In the genomic region with DNA sequence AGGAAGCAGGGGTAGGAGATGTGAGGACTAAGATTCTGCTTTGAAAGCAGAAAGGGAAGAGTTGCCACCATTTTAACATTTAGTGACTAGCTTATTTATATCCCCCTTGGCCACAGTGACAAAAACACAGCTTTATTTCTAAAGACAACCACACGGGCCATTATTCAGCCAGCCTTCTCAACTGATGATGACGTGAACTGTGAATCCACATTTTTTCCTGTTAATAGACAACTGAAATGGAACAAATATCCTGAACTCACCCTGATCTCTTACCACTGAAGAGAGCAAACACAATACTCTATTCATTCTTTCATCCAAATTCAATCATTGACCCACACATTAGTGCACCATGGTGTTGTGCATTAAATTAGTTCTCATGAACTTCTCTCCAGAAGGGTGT, we compare ENCODE assay signal across 17 cellular contexts.
"Had no signal": no experiment of that assay in that cellular context is flagged by ENCODE, and none has a peak within 500 bp of the region (broad histone marks: within the 10 kb centered on the region; RNA-seq: fewer than 3 reads in every experiment).

No MANE protein-coding gene starts in this region.

- H3K4me1 Mint-ChIP-seq: stimulated activated memory B cell treated with anti-CD40 and anti-IgM and Interleukin-4, amounts not matched to agents 10 μg/mL and 1 μg/mL and 100 μg/mL, for 72 hours had no signal

- H3K27me3 Mint-ChIP-seq: activated CD8-positive, alpha-beta T cell treated with anti-CD3 and anti-CD28 coated beads for 36 hours; stimulated activated memory B cell treated with anti-CD40 and anti-IgM and Interleukin-4, amounts not matched to agents 10 μg/mL and 1 μg/mL and 100 μg/mL, for 72 hours had no signal

- ATAC-seq: activated CD8-positive, alpha-beta T cell treated with anti-CD3 and anti-CD28 coated beads for 36 hours; left lung; sciatic nerve; stimulated activated memory B cell treated with anti-CD40 and anti-IgM and Interleukin-4, amounts not matched to agents 10 μg/mL and 1 μg/mL and 100 μg/mL, for 72 hours had no signal

- H3K27ac ChIP-seq: brain microvascular endothelial cell, left lung, prostate gland, spleen, tibial artery had no signal

- H3K4me3 Mint-ChIP-seq: activated CD8-positive, alpha-beta T cell treated with anti-CD3 and anti-CD28 coated beads for 36 hours; activated T-helper 1 cell treated with anti-CD3 and anti-CD28 coated beads, Interleukin-12 subunit alpha, Interleukin-12 subunit beta, Interleukin-2, Interleukin-4 antibody, amounts not matched to agents 30 ng/mL and 10 ng/mL and 1 ng/mL, durations not matched to agents 14 hours and 24 hours and 36 hours; endodermal cell; stimulated activated memory B cell treated with anti-CD40 and anti-IgM and Interleukin-4, amounts not matched to agents 10 μg/mL and 1 μg/mL and 100 μg/mL, for 72 hours; T-helper 2 cell treated with Interferon-gamma antibody and Interleukin-4, amounts not matched to agents 5 μg/mL and 100 μg/mL, for 36 hours had no signal

- DNase-seq: activated CD4-positive, alpha-beta T cell treated with anti-CD3 and anti-CD28 coated beads for 1 hour; activated CD8-positive, alpha-beta memory T cell treated with anti-CD3 and anti-CD28 coated beads, Interleukin-2, amount 50 U/mL, for 4 hours; activated CD8-positive, alpha-beta T cell treated with anti-CD3 and anti-CD28 coated beads for 36 hours; activated naive CD4-positive, alpha-beta T cell treated with Interleukin-2 at 50 U/mL for 16 hours; brain microvascular endothelial cell; cerebellar nuclear complex; endodermal cell; left lung; spleen; stimulated activated CD4-positive, alpha-beta T cell treated with anti-CD3 and anti-CD28 coated beads, Interleukin-1b, Interleukin-23, amount 100 ng/mL, for 48 hours; SW 1271; tibial artery had no signal

- H3K36me3 ChIP-seq: brain microvascular endothelial cell, left lung, prostate gland, spleen, tibial artery had no signal

- H3K9me3 Mint-ChIP-seq: activated CD8-positive, alpha-beta T cell treated with anti-CD3 and anti-CD28 coated beads for 36 hours; activated T-helper 1 cell treated with anti-CD3 and anti-CD28 coated beads, Interleukin-12 subunit alpha, Interleukin-12 subunit beta, Interleukin-2, Interleukin-4 antibody, amounts not matched to agents 30 ng/mL and 10 ng/mL and 1 ng/mL, durations not matched to agents 14 hours and 24 hours and 36 hours; endodermal cell; stimulated activated memory B cell treated with anti-CD40 and anti-IgM and Interleukin-4, amounts not matched to agents 10 μg/mL and 1 μg/mL and 100 μg/mL, for 72 hours; T-helper 2 cell treated with Interferon-gamma antibody and Interleukin-4, amounts not matched to agents 5 μg/mL and 100 μg/mL, for 36 hours had no signal

- H3K36me3 Mint-ChIP-seq: stimulated activated memory B cell treated with anti-CD40 and anti-IgM and Interleukin-4, amounts not matched to agents 10 μg/mL and 1 μg/mL and 100 μg/mL, for 72 hours had no signal

- H3K4me3 ChIP-seq: left lung, prostate gland, spleen, tibial artery had no signal

- H3K4me1 ChIP-seq: left lung, prostate gland had no signal

- H3K9me3 ChIP-seq: left lung, prostate gland, spleen, tibial artery had no signal

- H3K27ac Mint-ChIP-seq: activated CD8-positive, alpha-beta T cell treated with anti-CD3 and anti-CD28 coated beads for 36 hours; activated T-helper 1 cell treated with anti-CD3 and anti-CD28 coated beads, Interleukin-12 subunit alpha, Interleukin-12 subunit beta, Interleukin-2, Interleukin-4 antibody, amounts not matched to agents 30 ng/mL and 10 ng/mL and 1 ng/mL, durations not matched to agents 14 hours and 24 hours and 36 hours; endodermal cell; stimulated activated memory B cell treated with anti-CD40 and anti-IgM and Interleukin-4, amounts not matched to agents 10 μg/mL and 1 μg/mL and 100 μg/mL, for 72 hours; T-helper 2 cell treated with Interferon-gamma antibody and Interleukin-4, amounts not matched to agents 5 μg/mL and 100 μg/mL, for 36 hours had no signal
